ENCODE assay signal across 19 cellular contexts in genomic region chr10:50917486-50917885, GRCh38. TPM values are rescaled to one million over a fixed set of nuclear protein-coding genes. Genes with fewer than 3 reads are reported as not detected.
DNase-seq lines count a peak whose midpoint lies in the region; ATAC-seq and TF ChIP-seq lines count a peak whose summit lies in the region.
"Had no signal": no experiment of that assay in that cellular context is flagged by ENCODE, and none has a peak within 500 bp of the region (broad histone marks: within the 10 kb centered on the region; RNA-seq: fewer than 3 reads in every experiment).

No MANE protein-coding gene starts in this region.

- H2BK120ac ChIP-seq in mesendoderm (ENCODE audit: low read depth, low read length), result no peak overlapping the region

- H3K23ac ChIP-seq in mesendoderm (ENCODE audit: low read length), result no peak overlapping the region

- no peak overlapping the region for H3K4ac ChIP-seq in mesendoderm (ENCODE audit: low read depth, low read length)

- H3K27me3 ChIP-seq in RWPE2 (ENCODE audit: insufficient read depth, poor library complexity, severe bottlenecking) (no peaks in the 10 kb centered on the region), mesendoderm (ENCODE audit: insufficient read depth, low read length, poor library complexity) (no peaks in the 10 kb centered on the region), esophagus squamous epithelium (no peaks in the 10 kb centered on the region)

- no peaks in the 10 kb centered on the region for H3K79me1 ChIP-seq in mesendoderm (ENCODE audit: low read length)

- H3K4me1 ChIP-seq in RWPE2 (ENCODE audit: insufficient read depth, poor library complexity, severe bottlenecking) (peaks cover 21% of the 10 kb centered on the region), mesendoderm (ENCODE audit: control insufficient read depth, low read depth, low read length) (no peaks in the 10 kb centered on the region), esophagus squamous epithelium (peaks cover 0 to 2% (median 0%) of the 10 kb centered on the region in 3 donors)
- H3K4me1 ChIP-seq: prostate gland had no signal

- no peaks in the 10 kb centered on the region for H3K79me2 ChIP-seq in mesendoderm (ENCODE audit: control insufficient read depth, insufficient read depth, low read length)

- no peak overlapping the region for H3K4me2 ChIP-seq in mesendoderm (ENCODE audit: low read length)

- no peak overlapping the region for H3K18ac ChIP-seq in mesendoderm (ENCODE audit: low read length)

- TF ChIP-seq CTCF in RWPE2 (IDR thresholded peaks at IDR 0.05; ENCODE audit: poor library complexity, severe bottlenecking), result no peak
- TF ChIP-seq CTCF in esophagus squamous epithelium (IDR thresholded peaks at IDR 0.05), result no peak

- H3K36me3 ChIP-seq in RWPE2 (ENCODE audit: low read depth) (no peaks in the 10 kb centered on the region), mesendoderm (ENCODE audit: control insufficient read depth, insufficient read depth, low read length) (no peaks in the 10 kb centered on the region), esophagus squamous epithelium (no peaks in the 10 kb centered on the region)
- H3K36me3 ChIP-seq: prostate gland had no signal

- ATAC-seq in RWPE2 (ENCODE audit: low read depth) (peak; percentile 79), GM21723 (IDR thresholded peaks at IDR 0.05; ENCODE audit: unreplicated experiment) (no peak)
- ATAC-seq: activated CD4-positive, CD25-positive, alpha-beta regulatory T cell treated with anti-CD3 and anti-CD28 coated beads, Interleukin-2, amount 50 U/mL, for 24 hours had no signal

- DNase-seq in GM03348 (ENCODE audit: low spot score) (peak; percentile 52), RWPE2 (ENCODE audit: low spot score) (no peak), epithelial cell of prostate (ENCODE audit: low read depth, low spot score) (peak; percentile 10), non-pigmented ciliary epithelial cell (ENCODE audit: low read depth) (peak; percentile 45), mesendoderm (no peak), esophagus squamous epithelium (lab: John Stamatoyannopoulos, UW) (no peak), H4 (ENCODE audit: low spot score) (no peak)
- DNase-seq: activated naive CD4-positive, alpha-beta T cell treated with anti-CD3 and anti-CD28 coated beads, Interleukin-2, amount 10 ng/mL, durations not matched to agents 7 days and 5 days; CD4-positive, CD25-positive, alpha-beta regulatory T cell; hippocampal formation; NCI-H2107; NCI-H748 treated with DMSO at 0.1 percent for 48 hours; stimulated activated CD4-positive, alpha-beta T cell treated with anti-CD3 and anti-CD28 coated beads, Interleukin-15, amount 100 ng/mL, for 24 hours; T-helper 1 cell had no signal

- H3K9ac ChIP-seq in mesendoderm (ENCODE audit: low read length), result no peak overlapping the region

- no peak for TF ChIP-seq POLR2A in esophagus squamous epithelium (IDR thresholded peaks at IDR 0.05)

- H3K9me3 ChIP-seq in RWPE2 (ENCODE audit: severe bottlenecking), result no peaks in the 10 kb centered on the region
- peaks cover 0 to 2% (median 0%) of the 10 kb centered on the region in 3 donors for H3K9me3 ChIP-seq in esophagus squamous epithelium
- H3K9me3 ChIP-seq: prostate gland had no signal

- no peak overlapping the region for H3K56ac ChIP-seq in mesendoderm (ENCODE audit: low read length)

- no peak overlapping the region for H3K4me3 ChIP-seq in RWPE2 (ENCODE audit: severe bottlenecking)
- H3K4me3 ChIP-seq in mesendoderm (ENCODE audit: low read length), result no peak overlapping the region
- no peak overlapping the region for H3K4me3 ChIP-seq in esophagus squamous epithelium
- H3K4me3 ChIP-seq: prostate gland had no signal

- no peak overlapping the region for H4K8ac ChIP-seq in mesendoderm (ENCODE audit: low read depth, low read length)

- H3K27ac ChIP-seq in RWPE2 (ENCODE audit: poor library complexity, severe bottlenecking) (no peak overlapping the region), epithelial cell of prostate (no peak overlapping the region), mesendoderm (ENCODE audit: low read depth, low read length) (no peak overlapping the region), esophagus squamous epithelium (no peak overlapping the region)
- H3K27ac ChIP-seq: prostate gland had no signal

- H2BK15ac ChIP-seq in mesendoderm (replicated peaks; ENCODE audit: low read depth), result no peak overlapping the region

- H2AK5ac ChIP-seq in mesendoderm (ENCODE audit: low read length), result no peak overlapping the region

- no peak overlapping the region for H4K5ac ChIP-seq in mesendoderm (ENCODE audit: low read length)

- no peak overlapping the region for H2BK5ac ChIP-seq in mesendoderm (ENCODE audit: low read length)

- intact Hi-C loops in esophagus squamous epithelium (cut with DNase I), result no loop called here

RNA-seq across cellular contexts. Expression of gene A1CF, which starts 32.1 kb away (rescaled TPM):
- not detected for polyA plus RNA-seq in mesendoderm (2013, experiment 1 of 2)
- not detected for polyA plus RNA-seq in mesendoderm (2013, experiment 2 of 2)
- total RNA-seq in esophagus squamous epithelium, result not detected
- 0.10 TPM in 1 of 2 replicates, not detected in the other for total RNA-seq in H4 (2014; rRNA removed; shearing (Covaris generic))
- total RNA-seq: CD4-positive, CD25-positive, alpha-beta regulatory T cell; cerebellum; prostate gland; subcutaneous adipose tissue had no signal
- polyA plus RNA-seq: CD4-positive, CD25-positive, alpha-beta regulatory T cell had no signal

Comparison
In these comparisons a context has a peak if more than half of its experiments do, and no peak if none do; other contexts are left out.
1. DNase-seq: peak in GM03348 (single experiment), epithelial cell of prostate (single experiment) and non-pigmented ciliary epithelial cell (single experiment); none in RWPE2 (single experiment), mesendoderm (single experiment), esophagus squamous epithelium (single experiment) and H4 (single experiment).